Comparison of ENCODE assay signal across 26 cellular contexts in genomic region chr2:217038001-217038400, GRCh38.
DNase-seq lines count a peak whose midpoint lies in the region; ATAC-seq, FAIRE-seq and TF ChIP-seq lines count a peak whose summit lies in the region.
"Had no signal": no experiment of that assay in that cellular context is flagged by ENCODE, and none has a peak within 500 bp of the region (broad histone marks: within the 10 kb centered on the region; RNA-seq: fewer than 3 reads in every experiment).

No MANE protein-coding gene starts in this region.

- H2BK20ac ChIP-seq in IMR-90 (ENCODE audit: low read depth, low read length) = no peak overlapping the region

- H2AK9ac ChIP-seq in IMR-90 (replicated peaks; ENCODE audit: low read depth, low read length, poor library complexity) = no peak overlapping the region

- FAIRE-seq in keratinocyte (lab: Jason Lieb, UNC) = peak; percentile 76
- FAIRE-seq: A549, D721Med, GM12891, GM18507 had no signal

- no peak overlapping the region; the same call in 1 of the 2 replicates for H2AK5ac ChIP-seq in IMR-90 (ENCODE audit: low read depth, low read length)

- H3K4me3 ChIP-seq in IMR-90 (ENCODE audit: insufficient read depth, low read depth, low read length) = no peak overlapping the region
- H3K4me3 ChIP-seq in epithelial cell of esophagus (ENCODE audit: low read length) = no peak overlapping the region
- no peak overlapping the region for H3K4me3 ChIP-seq in keratinocyte (ENCODE audit: control insufficient read depth in 2 of 3, extremely low read depth in 1 of 3, insufficient read depth in 2 of 3, low read depth in 1 of 3, low read length in 3 of 3)
- H3K4me3 ChIP-seq in GM23338 = no peak overlapping the region
- H3K4me3 ChIP-seq: A549; BLaER1 treated with 17β-estradiol and CSF1 and Interleukin-3, amounts not matched to agents 10 nM and 100 nM; GM23248 had no signal

- peaks cover 8% of the 10 kb centered on the region; the same call in 1 of the 2 replicates for H3K9me2 ChIP-seq in GM23338 (ENCODE audit: insufficient read depth)

- H3K18ac ChIP-seq in IMR-90 (ENCODE audit: low read depth, low read length) = peak overlapping the region; percentile 76; the same call in 1 of the 2 replicates

- H3K27ac ChIP-seq in IMR-90 (ENCODE audit: insufficient read depth, low read length) = peak overlapping the region; percentile 60; the same call in 1 of the 2 replicates
- no peak overlapping the region for H3K27ac ChIP-seq in keratinocyte (ENCODE audit: control insufficient read depth, insufficient read depth, low read length)
- no peak overlapping the region for H3K27ac ChIP-seq in GM23338 (ENCODE audit: low read depth)
- H3K27ac ChIP-seq: A549; BLaER1 treated with 17β-estradiol and CSF1 and Interleukin-3, amounts not matched to agents 10 nM and 100 nM; GM23248 had no signal

- H2BK120ac ChIP-seq in IMR-90 (ENCODE audit: low read depth, low read length) = peak overlapping the region; percentile 64; the same call in 1 of the 2 replicates

- H3K9me3 Mint-ChIP-seq in effector memory CD8-positive, alpha-beta T cell = peaks cover 3 to 7% of the 10 kb centered on the region in 2 donors
- no peaks in the 10 kb centered on the region; the same call in 2 of the 3 replicates for H3K9me3 Mint-ChIP-seq in GM23338
- H3K9me3 Mint-ChIP-seq: CD4-positive, alpha-beta T cell; H9 had no signal

- H3K9ac ChIP-seq in IMR-90 (ENCODE audit: low read depth, low read length) = no peak overlapping the region
- no peak overlapping the region for H3K9ac ChIP-seq in keratinocyte (ENCODE audit: control insufficient read depth, extremely low read depth, insufficient read depth, low read length)
- H3K9ac ChIP-seq: BLaER1 treated with 17β-estradiol and CSF1 and Interleukin-3, amounts not matched to agents 10 nM and 100 nM; GM23248 had no signal

- ATAC-seq in IMR-90 (ENCODE audit: low read depth) (no peak), HG02981 (IDR thresholded peaks at IDR 0.05; ENCODE audit: unreplicated experiment) (no peak), GM23338 (no peak)
- no peak for ATAC-seq in effector memory CD8-positive, alpha-beta T cell (replicated peaks)
- ATAC-seq: A549, HCT116 had no signal

- no peaks in the 10 kb centered on the region for H3K36me3 Mint-ChIP-seq in effector memory CD8-positive, alpha-beta T cell (ENCODE audit: insufficient read depth)
- no peaks in the 10 kb centered on the region for H3K36me3 Mint-ChIP-seq in GM23338 (ENCODE audit: low read depth)
- H3K36me3 Mint-ChIP-seq: CD14-positive monocyte; CD8-positive, alpha-beta memory T cell had no signal

- no peak overlapping the region for H3K27ac Mint-ChIP-seq in effector memory CD8-positive, alpha-beta T cell
- H3K27ac Mint-ChIP-seq in GM23338 = no peak overlapping the region
- H3K27ac Mint-ChIP-seq: CD14-positive monocyte; CD4-positive, alpha-beta T cell; CD8-positive, alpha-beta memory T cell; H9 had no signal

- no CpG with 5 or more reads among the region's 2 CpGs for whole genome bisulfite sequencing in IMR-90 (ENCODE audit: extremely low coverage in 2 of 2, insufficient read length in 1 of 2), 2 experiments

- H2AFZ ChIP-seq in IMR-90 (replicated peaks; ENCODE audit: low read length, poor library complexity) = no peak overlapping the region
- H2AFZ ChIP-seq in keratinocyte (ENCODE audit: control insufficient read depth, low read length) = no peak overlapping the region
- H2AFZ ChIP-seq in GM23338 = no peak overlapping the region
- H2AFZ ChIP-seq: GM23248 had no signal

- H3K4ac ChIP-seq in IMR-90 (ENCODE audit: low read depth, low read length) = peak overlapping the region; percentile 14; the same call in 1 of the 2 replicates

- peaks cover 0 to 17% of the 10 kb centered on the region in 2 donors for H3K27me3 Mint-ChIP-seq in effector memory CD8-positive, alpha-beta T cell
- peaks cover 3% of the 10 kb centered on the region for H3K27me3 Mint-ChIP-seq in GM23338 (ENCODE audit: insufficient read depth, low read depth, poor library complexity)
- H3K27me3 Mint-ChIP-seq: CD4-positive, alpha-beta T cell had no signal

- peak overlapping the region; percentile 74; the same call in 1 of the 2 replicates for H4K5ac ChIP-seq in IMR-90 (ENCODE audit: low read depth, low read length)

- BruUV-seq in IMR-90 (replicated peaks; lab: Mats Ljungman, UMichigan) = no TSS peak

- peak overlapping the region; percentile 44; the same call in 1 of the 2 replicates for H4K91ac ChIP-seq in IMR-90 (ENCODE audit: insufficient read depth, low read depth, low read length)

- no peak overlapping the region for H2BK15ac ChIP-seq in IMR-90 (ENCODE audit: low read depth, low read length)

- 0 out of 2 replicates have a peak overlapping the region, but pooled peaks have one; percentile 55 for H3K14ac ChIP-seq in IMR-90 (replicated peaks; ENCODE audit: low read depth, low read length)

- intact Hi-C loops in IMR-90 (cut with micrococcal nuclease) = no loop called here

- TF ChIP-seq RAD21 in IMR-90 (IDR thresholded peaks at IDR 0.05; ENCODE audit: low read length) = no peak

- no peaks in the 10 kb centered on the region for H3K79me2 ChIP-seq in keratinocyte (ENCODE audit: control insufficient read depth, insufficient read depth, low read length)
- no peaks in the 10 kb centered on the region for H3K79me2 ChIP-seq in GM23338 (replicated peaks; ENCODE audit: insufficient read depth)

- no peaks in the 10 kb centered on the region for H3K4me1 Mint-ChIP-seq in effector memory CD8-positive, alpha-beta T cell (ENCODE audit: low read depth in 2 of 2)
- no peaks in the 10 kb centered on the region for H3K4me1 Mint-ChIP-seq in GM23338
- H3K4me1 Mint-ChIP-seq: CD14-positive monocyte; CD8-positive, alpha-beta memory T cell; H9 had no signal

- dilution Hi-C loops in IMR-90 (cut with HindIII; ENCODE audit: low sequenced_read_pairs, unreplicated experiment) (no loop called here), keratinocyte (cut with MboI; ENCODE audit: extremely low pct_ligation_motif_present, low sequenced_read_pairs) (no loop called here)

- H3K9me3 ChIP-seq in IMR-90 (ENCODE audit: control insufficient read depth, insufficient read depth, low read length) (no peaks in the 10 kb centered on the region), keratinocyte (ENCODE audit: control insufficient read depth, low read depth, low read length) (no peaks in the 10 kb centered on the region)
- H3K9me3 ChIP-seq: A549 had no signal

- no peaks in the 10 kb centered on the region; the same call in 1 of the 2 replicates for H3K27me3 ChIP-seq in IMR-90 (ENCODE audit: control insufficient read depth, insufficient read depth, low read length)
- no peaks in the 10 kb centered on the region for H3K27me3 ChIP-seq in keratinocyte (ENCODE audit: control insufficient read depth, extremely low read depth, insufficient read depth, low read length)
- no peaks in the 10 kb centered on the region for H3K27me3 ChIP-seq in GM23338 (ENCODE audit: insufficient read depth)
- H3K27me3 ChIP-seq: BE2C; BLaER1 treated with 17β-estradiol and CSF1 and Interleukin-3, amounts not matched to agents 10 nM and 100 nM had no signal

- in situ Hi-C loops in IMR-90 (cut with MboI; ENCODE audit: low sequenced_read_pairs) = no loop called here

- no peak for TF ChIP-seq CTCF in IMR-90 (conservative IDR thresholded peaks at IDR 0.05; ENCODE audit: low read depth, low read length)
- TF ChIP-seq CTCF in epithelial cell of esophagus (IDR thresholded peaks at IDR 0.05; ENCODE audit: insufficient read depth, low read depth, low read length, missing control alignments) = no peak
- no peak for TF ChIP-seq CTCF in keratinocyte (optimal IDR thresholded peaks at IDR 0.05 in 1 of 3, IDR thresholded peaks at IDR 0.05 in 1 of 3, conservative IDR thresholded peaks at IDR 0.05 in 1 of 3; ENCODE audit: extremely low read depth in 1 of 3, insufficient read depth in 2 of 3, low read length in 3 of 3)
- no peak for TF ChIP-seq CTCF in GM23338 (conservative IDR thresholded peaks at IDR 0.05; ENCODE audit: low read depth in 2 of 2)

- H2BK5ac ChIP-seq in IMR-90 (ENCODE audit: low read depth, low read length, poor library complexity, severe bottlenecking) = no peak overlapping the region

- no peaks in the 10 kb centered on the region for H3F3A ChIP-seq in GM23338 (replicated peaks; ENCODE audit: low read depth)

- DNase-seq in IMR-90 (no peak), NCI-H526 treated with DMSO at 0.1 percent for 48 hours (lab: John Stamatoyannopoulos, UW) (peak; percentile 29), epithelial cell of esophagus (ENCODE audit: low read depth) (peak; percentile 73), keratinocyte (ENCODE audit: low read depth, low spot score) (no peak), GM23338 (ENCODE audit: low spot score) (no peak), HPDE6-E6E7 (ENCODE audit: extremely low spot score) (no peak)
- no peak for DNase-seq in effector memory CD8-positive, alpha-beta T cell
- DNase-seq: 8988T; ACHN; AML-193; BE2C; CD4-positive, alpha-beta T cell; CD8-positive, alpha-beta memory T cell; DMS 273 treated with DMSO at 0.1 percent for 48 hours; DMS79; GF-D8; GM23248; H9 had no signal

- POLR2A ChIA-PET in IMR-90 (lab: Charles Lee; ENCODE audit: unreplicated experiment) = no interaction called here

- no peak for TF ChIP-seq POLR2A in IMR-90 (IDR thresholded peaks at IDR 0.05; ENCODE audit: low read depth, low read length)

- no peak overlapping the region for H3K4me2 ChIP-seq in IMR-90 (ENCODE audit: low read depth, low read length)
- H3K4me2 ChIP-seq in keratinocyte (ENCODE audit: control insufficient read depth, extremely low read depth, insufficient read depth, low read depth, low read length) = peak overlapping the region; percentile 30
- no peak overlapping the region for H3K4me2 ChIP-seq in GM23338
- H3K4me2 ChIP-seq: A549; BLaER1 treated with 17β-estradiol and CSF1 and Interleukin-3, amounts not matched to agents 10 nM and 100 nM had no signal

- H3K4me3 Mint-ChIP-seq in effector memory CD8-positive, alpha-beta T cell = no peak overlapping the region
- no peak overlapping the region for H3K4me3 Mint-ChIP-seq in GM23338
- H3K4me3 Mint-ChIP-seq: CD14-positive monocyte; CD4-positive, alpha-beta T cell; CD8-positive, alpha-beta memory T cell; H9 had no signal

- H3K36me3 ChIP-seq in IMR-90 (ENCODE audit: control insufficient read depth, insufficient read depth, low read length) = no peaks in the 10 kb centered on the region
- H3K36me3 ChIP-seq in keratinocyte (ENCODE audit: control insufficient read depth in 2 of 2, extremely low read depth in 1 of 2, insufficient read depth in 2 of 2, low read length in 2 of 2) = no peaks in the 10 kb centered on the region
- no peaks in the 10 kb centered on the region for H3K36me3 ChIP-seq in GM23338 (ENCODE audit: insufficient read depth)
- H3K36me3 ChIP-seq: BE2C; BLaER1 treated with 17β-estradiol and CSF1 and Interleukin-3, amounts not matched to agents 10 nM and 100 nM had no signal

- peak overlapping the region; percentile 9 to 20; a peak in 2 of 4 replicates for H4K8ac ChIP-seq in IMR-90 (ENCODE audit: low read depth in 2 of 2, low read length in 2 of 2)

- peaks cover 11% of the 10 kb centered on the region; the same call in 1 of the 2 replicates for H3K4me1 ChIP-seq in IMR-90 (ENCODE audit: control insufficient read depth, insufficient read depth, low read length)
- H3K4me1 ChIP-seq in keratinocyte (ENCODE audit: control insufficient read depth, extremely low read depth, insufficient read depth, low read length) = peaks cover 24% of the 10 kb centered on the region
- no peaks in the 10 kb centered on the region for H3K4me1 ChIP-seq in GM23338 (ENCODE audit: insufficient read depth)
- H3K4me1 ChIP-seq: A549 had no signal

- no peaks in the 10 kb centered on the region for H4K20me1 ChIP-seq in IMR-90 (ENCODE audit: insufficient read depth, low read length)
- no peaks in the 10 kb centered on the region for H4K20me1 ChIP-seq in keratinocyte (ENCODE audit: control insufficient read depth, extremely low read depth, insufficient read depth, low read length)
- no peaks in the 10 kb centered on the region for H4K20me1 ChIP-seq in GM23338 (replicated peaks; ENCODE audit: insufficient read depth)
- H4K20me1 ChIP-seq: BLaER1 treated with 17β-estradiol and CSF1 and Interleukin-3, amounts not matched to agents 10 nM and 100 nM had no signal

- no peaks in the 10 kb centered on the region for H3K79me1 ChIP-seq in IMR-90 (ENCODE audit: low read depth in 1 of 2, low read length in 2 of 2)

- H3K9me1 ChIP-seq in IMR-90 (ENCODE audit: insufficient read depth, low read length) (peaks cover 2% of the 10 kb centered on the region; the same call in 1 of the 2 replicates), keratinocyte (ENCODE audit: control insufficient read depth, extremely low read depth, insufficient read depth, low read length) (no peaks in the 10 kb centered on the region)

- no peak overlapping the region for H3K56ac ChIP-seq in IMR-90 (ENCODE audit: extremely low read depth, insufficient read depth, low read length)

- H3K23ac ChIP-seq in IMR-90 (ENCODE audit: low read depth, low read length) = no peak overlapping the region

- CTCF ChIA-PET in IMR-90 (lab: Yijun Ruan, JAX) = no interaction called here

Comparison
In these comparisons a context has a peak if more than half of its experiments do, and no peak if none do; other contexts are left out.
1. DNase-seq: peak in NCI-H526 treated with DMSO at 0.1 percent for 48 hours (single experiment) and epithelial cell of esophagus (single experiment); none in IMR-90 (single experiment), keratinocyte (single experiment), effector memory CD8-positive, alpha-beta T cell (0 of 3), GM23338 (single experiment) and HPDE6-E6E7 (single experiment).